ENCODE assay signal across 8 cellular contexts in the genomic region with DNA sequence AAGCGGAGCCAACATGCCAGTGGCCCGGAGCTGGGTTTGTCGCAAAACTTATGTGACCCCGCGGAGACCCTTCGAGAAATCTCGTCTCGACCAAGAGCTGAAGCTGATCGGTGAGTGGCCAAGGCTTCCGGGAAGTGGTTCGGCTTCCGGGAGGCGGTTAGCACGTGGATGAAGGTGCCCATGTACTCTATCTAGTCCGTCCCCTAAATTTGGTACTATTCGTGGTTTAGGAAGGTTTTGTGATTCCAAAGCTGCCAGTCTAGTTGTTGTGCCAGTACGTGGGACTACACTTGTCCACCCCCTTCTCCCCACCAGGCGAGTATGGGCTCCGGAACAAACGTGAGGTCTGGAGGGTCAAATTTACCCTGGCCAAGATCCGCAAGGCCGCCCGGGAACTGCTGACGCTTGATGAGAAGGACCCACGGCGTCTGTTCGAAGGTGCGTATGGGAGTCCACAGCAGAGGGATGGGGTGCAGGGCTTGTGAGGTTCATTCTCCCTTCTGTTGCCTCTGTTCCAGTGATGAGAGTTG. TPM values are rescaled to one million over a fixed set of nuclear protein-coding genes. Genes with fewer than 3 reads are reported as not detected.
A peak's percentile ranks its signal among the peaks of the same experiment; 100 is the strongest.
DNase-seq lines count a peak whose midpoint lies in the region; ATAC-seq and TF ChIP-seq lines count a peak whose summit lies in the region.

No MANE protein-coding gene starts in this region.

- H3K27me3 Mint-ChIP-seq in brain = peaks cover 20% of the 10 kb centered on the region

- H2AFZ ChIP-seq in mesenchymal stem cell (ENCODE audit: low read depth, low read length) = no peak overlapping the region

- peaks cover 64% of the 10 kb centered on the region for H3K4me1 Mint-ChIP-seq in brain

- no peak for DNase-seq in left ventricle myocardium inferior
- DNase-seq in left ventricle myocardium superior = no peak
- no peak for DNase-seq in mesenchymal stem cell
- DNase-seq in vagina (ENCODE audit: extremely low spot score in 2 of 2) = no peak
- DNase-seq in NCI-H526 treated with DMSO at 0.1 percent for 48 hours (lab: John Stamatoyannopoulos, UW) = no peak
- no peak for DNase-seq in NCI-H446 treated with DMSO at 0.1 percent for 48 hours (lab: John Stamatoyannopoulos, UW)

- TF ChIP-seq CTCF in left ventricle myocardium inferior (IDR thresholded peaks at IDR 0.05; ENCODE audit: borderline replicate concordance) (no peak), brain (conservative IDR thresholded peaks at IDR 0.05) (no peak), vagina (IDR thresholded peaks at IDR 0.05) (no peak)

- peak overlapping the region in 1 of 2 experiments; percentile 67 for H3K14ac ChIP-seq in mesenchymal stem cell (ENCODE audit: low read length in 2 of 2)

- H2BK120ac ChIP-seq in mesenchymal stem cell (ENCODE audit: low read depth, low read length) = no peak overlapping the region

- no peak overlapping the region for H2BK12ac ChIP-seq in mesenchymal stem cell (ENCODE audit: low read length in 2 of 2)

- H3K27ac ChIP-seq in left ventricle myocardium inferior (replicated peaks) (peak overlapping the region; percentile 95), mesenchymal stem cell (ENCODE audit: low read length, poor library complexity, severe bottlenecking) (peak overlapping the region; percentile 95), vagina (peak overlapping the region; percentile 91)

- H2BK15ac ChIP-seq in mesenchymal stem cell (ENCODE audit: low read depth, poor library complexity, severe bottlenecking) = no peak overlapping the region

- peak overlapping the region; percentile 90 to 100 (median 99) for H3K4me3 Mint-ChIP-seq in brain

- H3K4me3 ChIP-seq in left ventricle myocardium inferior = peak overlapping the region; percentile 97
- peak overlapping the region; percentile 71 to 91 for H3K4me3 ChIP-seq in mesenchymal stem cell (ENCODE audit: insufficient read depth in 1 of 2, low read depth in 1 of 2, low read length in 2 of 2)
- peak overlapping the region; percentile 60 to 87 for H3K4me3 ChIP-seq in vagina

- H3K9me3 ChIP-seq in left ventricle myocardium inferior (replicated peaks) = no peaks in the 10 kb centered on the region
- H3K9me3 ChIP-seq in mesenchymal stem cell (ENCODE audit: control insufficient read depth, low read length) = no peaks in the 10 kb centered on the region
- H3K9me3 ChIP-seq in vagina = no peaks in the 10 kb centered on the region

- no peak overlapping the region for H4K8ac ChIP-seq in mesenchymal stem cell (ENCODE audit: low read length)

- H3K79me1 ChIP-seq in mesenchymal stem cell (replicated peaks; ENCODE audit: low read length, poor library complexity, severe bottlenecking) = peaks cover 5% of the 10 kb centered on the region

- H3K36me3 Mint-ChIP-seq in brain = peaks cover 55% of the 10 kb centered on the region

- H3K4me2 ChIP-seq in mesenchymal stem cell (ENCODE audit: low read length, poor library complexity, severe bottlenecking) = peak overlapping the region; percentile 67

- intact Hi-C loops in left ventricle myocardium inferior (cut with micrococcal nuclease) (no loop called here), left ventricle myocardium superior (cut with micrococcal nuclease) (no loop called here), vagina (cut with DNase I) (no loop called here)

- under 1% methylated on average over 28 of the region's 28 CpGs for WGBS in mesenchymal stem cell

- H3K4me1 ChIP-seq in left ventricle myocardium inferior = peaks cover 65% of the 10 kb centered on the region
- H3K4me1 ChIP-seq in mesenchymal stem cell (ENCODE audit: control insufficient read depth, insufficient read depth, low read depth, low read length) = peaks cover 21% of the 10 kb centered on the region
- H3K4me1 ChIP-seq in vagina = peaks cover 54% of the 10 kb centered on the region

- peaks cover 0 to 5% (median 0%) of the 10 kb centered on the region in 5 experiments for H3K9me3 Mint-ChIP-seq in brain

- H3K9ac ChIP-seq in mesenchymal stem cell (ENCODE audit: low read length) = peak overlapping the region; percentile 97

- TF ChIP-seq POLR2A in vagina (IDR thresholded peaks at IDR 0.05) = no peak

- no peak overlapping the region for H2BK5ac ChIP-seq in mesenchymal stem cell (ENCODE audit: low read depth, low read length, poor library complexity, severe bottlenecking)

- H3K27me3 ChIP-seq in left ventricle myocardium inferior (ENCODE audit: low read depth) = no peaks in the 10 kb centered on the region
- no peaks in the 10 kb centered on the region for H3K27me3 ChIP-seq in mesenchymal stem cell (ENCODE audit: control insufficient read depth in 1 of 2, insufficient read depth in 1 of 2, low read length in 2 of 2)
- H3K27me3 ChIP-seq in vagina = no peaks in the 10 kb centered on the region

- H3K36me3 ChIP-seq in left ventricle myocardium inferior (peaks cover 49% of the 10 kb centered on the region), mesenchymal stem cell (ENCODE audit: control insufficient read depth in 1 of 2, insufficient read depth in 2 of 2, low read depth in 1 of 2, low read length in 2 of 2) (peaks cover 32 to 60% of the 10 kb centered on the region in 2 experiments), vagina (peaks cover 0 to 47% of the 10 kb centered on the region in 2 donors)

- ATAC-seq in left ventricle myocardium superior (no peak), HG03521 (IDR thresholded peaks at IDR 0.05; ENCODE audit: unreplicated experiment) (no peak)

- peak overlapping the region in 1 of 2 experiments; percentile 41 for H3K4ac ChIP-seq in mesenchymal stem cell (ENCODE audit: low read depth in 1 of 2, low read length in 2 of 2)

- H3K18ac ChIP-seq in mesenchymal stem cell (ENCODE audit: low read depth in 1 of 2, low read length in 2 of 2) = peak overlapping the region; percentile 9 to 48

- H3K23ac ChIP-seq in mesenchymal stem cell (ENCODE audit: low read length in 2 of 2) = no peak overlapping the region

- H2AK5ac ChIP-seq in mesenchymal stem cell (ENCODE audit: low read length, severe bottlenecking) = peak overlapping the region; percentile 68

- peak overlapping the region; percentile 96 to 100 (median 99) for H3K27ac Mint-ChIP-seq in brain

- no peak overlapping the region for H4K91ac ChIP-seq in mesenchymal stem cell (ENCODE audit: low read length)

RNA-seq across cellular contexts. Expression of gene RPS9, which starts 0.6 kb away (rescaled TPM):
- total RNA-seq in left ventricle myocardium inferior (648 TPM), left ventricle myocardium superior (601 TPM), vagina (1,892 TPM)
- polyA plus RNA-seq in brain (ENCODE audit: insufficient read depth, low read depth, low replicate concordance) = 2,244 TPM
- 1,608 TPM for polyA plus RNA-seq in mesenchymal stem cell (2013, experiment 1 of 2)
- polyA plus RNA-seq in mesenchymal stem cell (2013, experiment 2 of 2) = 1,551 TPM

RNA-seq across cellular contexts. Expression of gene TSEN34, which starts 10.1 kb away (rescaled TPM):
- 16.2 TPM for total RNA-seq in left ventricle myocardium inferior
- total RNA-seq in left ventricle myocardium superior = 18.5 TPM
- polyA plus RNA-seq in brain (ENCODE audit: insufficient read depth, low read depth, low replicate concordance) = 73.5 TPM
- polyA plus RNA-seq in mesenchymal stem cell (2013, experiment 1 of 2) = 65.1 TPM
- polyA plus RNA-seq in mesenchymal stem cell (2013, experiment 2 of 2) = 67.7 TPM
- 52.3 TPM for total RNA-seq in vagina

RNA-seq across cellular contexts. Expression of gene MBOAT7, which starts 11.9 kb away (rescaled TPM):
- total RNA-seq in left ventricle myocardium inferior (12.2 TPM), left ventricle myocardium superior (14.8 TPM), vagina (76.6 TPM)
- polyA plus RNA-seq in brain (ENCODE audit: insufficient read depth, low read depth, low replicate concordance) = 94.4 TPM
- polyA plus RNA-seq in mesenchymal stem cell (2013, experiment 1 of 2) = 175 TPM
- polyA plus RNA-seq in mesenchymal stem cell (2013, experiment 2 of 2) = 178 TPM

RNA-seq across cellular contexts. Expression of gene LILRB3, which starts 21.6 kb away (rescaled TPM):
- total RNA-seq in left ventricle myocardium inferior (4.7 TPM), left ventricle myocardium superior (4.3 TPM), vagina (20.4 TPM)
- polyA plus RNA-seq in brain (ENCODE audit: insufficient read depth, low read depth, low replicate concordance) = 0.29 TPM
- not detected for polyA plus RNA-seq in mesenchymal stem cell (2013, experiment 1 of 2)
- polyA plus RNA-seq in mesenchymal stem cell (2013, experiment 2 of 2) = not detected

RNA-seq across cellular contexts. Expression of gene TMC4, which starts 28.3 kb away (rescaled TPM):
- total RNA-seq in left ventricle myocardium inferior = 2.2 TPM
- 1.7 TPM for total RNA-seq in left ventricle myocardium superior
- polyA plus RNA-seq in brain (ENCODE audit: insufficient read depth, low read depth, low replicate concordance) = 4.1 TPM
- polyA plus RNA-seq in mesenchymal stem cell (2013, experiment 1 of 2) = 1.7 TPM
- polyA plus RNA-seq in mesenchymal stem cell (2013, experiment 2 of 2) = 1.2 TPM
- 22.3 TPM for total RNA-seq in vagina
